ENCODE assay signal across 11 cellular contexts in genomic region chr1:245673920-245674414, GRCh38.
DNase-seq lines count a peak whose midpoint lies in the region; ATAC-seq lines count a peak whose summit lies in the region.
"Had no signal": no experiment of that assay in that cellular context is flagged by ENCODE, and none has a peak within 500 bp of the region (broad histone marks: within the 10 kb centered on the region; RNA-seq: fewer than 3 reads in every experiment).

No MANE protein-coding gene starts in this region.

- H3K36me3 ChIP-seq in HUES6 (ENCODE audit: control insufficient read depth, insufficient read depth, low read length) (no peaks in the 10 kb centered on the region), adipocyte (ENCODE audit: control insufficient read depth, insufficient read depth, low read length, severe bottlenecking) (no peaks in the 10 kb centered on the region)
- H3K36me3 ChIP-seq: thyroid gland had no signal

- H3K4me3 ChIP-seq in HUES6 (ENCODE audit: low read depth, low read length): no peak overlapping the region
- H3K4me3 ChIP-seq in adipocyte (ENCODE audit: low read length): no peak overlapping the region
- H3K4me3 ChIP-seq: thyroid gland had no signal

- peak; percentile 68 for ATAC-seq in GM21717 (IDR thresholded peaks at IDR 0.05; ENCODE audit: unreplicated experiment)
- no peak for ATAC-seq in GM18502 (IDR thresholded peaks at IDR 0.05; ENCODE audit: poor library complexity, unreplicated experiment)

- H3K9ac ChIP-seq in HUES6 (ENCODE audit: low read length): no peak overlapping the region
- H3K9ac ChIP-seq in adipocyte (ENCODE audit: low read length): no peak overlapping the region

- H3K27me3 ChIP-seq in HUES6 (ENCODE audit: control insufficient read depth, insufficient read depth, low read length) (no peaks in the 10 kb centered on the region), adipocyte (replicated peaks; ENCODE audit: control insufficient read depth, insufficient read depth, low read length) (no peaks in the 10 kb centered on the region)
- H3K27me3 ChIP-seq: thyroid gland had no signal

- DNase-seq in EH (ENCODE audit: low read depth) (peak; percentile 21), adipocyte (ENCODE audit: low read depth) (peak; percentile 17), DMS153 (lab: John Stamatoyannopoulos, UW) (no peak), NCI-H774 (lab: John Stamatoyannopoulos, UW) (no peak), NCI-H524 (lab: John Stamatoyannopoulos, UW) (no peak)
- DNase-seq: CD4-positive, CD25-positive, alpha-beta regulatory T cell; stimulated activated CD4-positive, alpha-beta T cell treated with anti-CD3 and anti-CD28 coated beads, Interleukin-15, amount 100 ng/mL, for 24 hours; thyroid gland had no signal

- H3K27ac ChIP-seq in HUES6 (ENCODE audit: low read depth, low read length): peak overlapping the region; percentile 24; the same call in 1 of the 2 replicates
- H3K27ac ChIP-seq: thyroid gland had no signal

- H3K4me1 ChIP-seq in HUES6 (ENCODE audit: control insufficient read depth, insufficient read depth, low read length) (no peaks in the 10 kb centered on the region; the same call in 1 of the 2 replicates), adipocyte (ENCODE audit: control insufficient read depth, insufficient read depth, low read length) (peaks cover 9% of the 10 kb centered on the region)
- H3K4me1 ChIP-seq: thyroid gland had no signal

- no peaks in the 10 kb centered on the region for H3K9me3 ChIP-seq in HUES6 (ENCODE audit: control insufficient read depth, insufficient read depth, low read depth, low read length)
- no peaks in the 10 kb centered on the region for H3K9me3 ChIP-seq in adipocyte (ENCODE audit: control insufficient read depth, low read length)
- H3K9me3 ChIP-seq: thyroid gland had no signal

Comparison
In these comparisons a context has a peak if more than half of its experiments do, and no peak if none do; other contexts are left out.
1. DNase-seq: peak in EH (single experiment) and adipocyte (single experiment); none in DMS153 (single experiment), NCI-H774 (single experiment) and NCI-H524 (0 of 2).